1 cellular context compared by ENCODE assay signal in the genomic region with DNA sequence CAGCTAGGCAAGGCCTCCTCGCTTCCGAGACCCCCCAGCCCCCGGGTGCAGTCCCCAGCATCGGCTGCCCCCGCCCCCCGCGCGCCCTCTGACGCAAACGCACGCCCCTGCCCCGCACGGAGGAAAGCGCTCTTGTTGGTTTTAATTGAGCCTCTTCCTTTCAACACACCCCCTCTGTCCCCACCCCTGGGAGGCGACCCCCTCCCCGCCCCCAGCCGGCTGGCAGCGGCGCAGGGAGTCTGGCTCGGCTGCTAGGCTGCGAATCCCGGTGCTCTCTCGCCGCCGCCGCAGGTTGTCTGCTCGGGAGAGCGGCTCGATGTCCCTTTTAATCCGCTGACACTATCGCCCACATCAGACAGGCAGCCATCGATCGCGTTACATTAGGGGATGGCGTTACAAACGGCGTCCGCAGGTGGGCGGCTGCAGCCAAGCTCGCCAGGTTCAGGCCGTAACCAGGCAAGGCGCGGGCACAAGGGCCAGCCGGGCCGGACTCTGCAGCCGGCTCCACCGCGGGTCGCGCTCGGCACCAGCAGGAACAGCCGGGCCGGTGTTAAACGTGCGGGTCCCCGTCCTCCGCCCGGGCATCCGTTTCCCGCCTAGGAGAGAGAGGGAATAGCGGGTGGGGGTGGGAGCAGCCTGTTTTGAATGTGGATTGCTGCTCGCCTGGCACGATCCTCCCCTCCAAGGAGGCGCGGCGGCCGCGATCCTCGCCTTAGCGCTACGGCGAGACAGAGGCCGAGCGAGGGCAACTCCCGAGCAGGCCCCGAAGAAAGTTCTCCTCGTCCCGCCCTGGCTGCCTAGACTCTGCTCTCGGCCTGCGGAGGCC.
TF ChIP-seq lines count a peak whose summit lies in the region.

No MANE protein-coding gene starts in this region.

TF ChIP-seq in HepG2, 621 proteins besides CTCF, POLR2A, EP300 and RAD21 (continued from another document and continues in another):
- no peak for TF ChIP-seq RARG (CRISPR knock-in tag; IDR thresholded peaks at IDR 0.05; ENCODE audit: low read depth)
- TF ChIP-seq MIER2 (CRISPR knock-in tag; IDR thresholded peaks at IDR 0.05): no peak
- no peak for TF ChIP-seq ZNF263 (CRISPR knock-in tag; IDR thresholded peaks at IDR 0.05)
- TF ChIP-seq, protein P1, sequence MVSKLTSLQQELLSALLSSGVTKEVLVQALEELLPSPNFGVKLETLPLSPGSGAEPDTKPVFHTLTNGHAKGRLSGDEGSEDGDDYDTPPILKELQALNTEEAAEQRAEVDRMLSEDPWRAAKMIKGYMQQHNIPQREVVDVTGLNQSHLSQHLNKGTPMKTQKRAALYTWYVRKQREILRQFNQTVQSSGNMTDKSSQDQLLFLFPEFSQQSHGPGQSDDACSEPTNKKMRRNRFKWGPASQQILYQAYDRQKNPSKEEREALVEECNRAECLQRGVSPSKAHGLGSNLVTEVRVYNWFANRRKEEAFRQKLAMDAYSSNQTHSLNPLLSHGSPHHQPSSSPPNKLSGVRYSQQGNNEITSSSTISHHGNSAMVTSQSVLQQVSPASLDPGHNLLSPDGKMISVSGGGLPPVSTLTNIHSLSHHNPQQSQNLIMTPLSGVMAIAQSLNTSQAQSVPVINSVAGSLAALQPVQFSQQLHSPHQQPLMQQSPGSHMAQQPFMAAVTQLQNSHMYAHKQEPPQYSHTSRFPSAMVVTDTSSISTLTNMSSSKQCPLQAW (CRISPR knock-in tag; IDR thresholded peaks at IDR 0.05): no peak
- TF ChIP-seq ZFP90 (CRISPR knock-in tag; IDR thresholded peaks at IDR 0.05; ENCODE audit: borderline replicate concordance): 0 out of 2 replicates have a peak, but pooled peaks have one; percentile 29
- TF ChIP-seq TBX3 (IDR thresholded peaks at IDR 0.05; ENCODE audit: borderline replicate concordance): no peak
- TF ChIP-seq SSRP1 (CRISPR knock-in tag; IDR thresholded peaks at IDR 0.05): no peak
- TF ChIP-seq ZNF33B (CRISPR knock-in tag; IDR thresholded peaks at IDR 0.05): no peak
- peak; percentile 38; the same call in 1 of the 2 replicates for TF ChIP-seq ZNF460 (CRISPR knock-in tag; IDR thresholded peaks at IDR 0.05; ENCODE audit: borderline replicate concordance)
- TF ChIP-seq, protein P2, sequence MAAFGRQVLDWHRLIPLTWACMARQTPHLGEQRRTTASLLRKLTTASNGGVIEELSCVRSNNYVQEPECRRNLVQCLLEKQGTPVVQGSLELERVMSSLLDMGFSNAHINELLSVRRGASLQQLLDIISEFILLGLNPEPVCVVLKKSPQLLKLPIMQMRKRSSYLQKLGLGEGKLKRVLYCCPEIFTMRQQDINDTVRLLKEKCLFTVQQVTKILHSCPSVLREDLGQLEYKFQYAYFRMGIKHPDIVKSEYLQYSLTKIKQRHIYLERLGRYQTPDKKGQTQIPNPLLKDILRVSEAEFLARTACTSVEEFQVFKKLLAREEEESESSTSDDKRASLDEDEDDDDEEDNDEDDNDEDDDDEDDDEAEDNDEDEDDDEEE (CRISPR knock-in tag; IDR thresholded peaks at IDR 0.05): no peak
- 0 out of 2 replicates have a peak, but pooled peaks have one; percentile 29 for TF ChIP-seq ZFP36L1 (CRISPR knock-in tag; IDR thresholded peaks at IDR 0.05)
- no peak for TF ChIP-seq HOXA7 (CRISPR knock-in tag; IDR thresholded peaks at IDR 0.05)
- TF ChIP-seq PITX1 (CRISPR knock-in tag; IDR thresholded peaks at IDR 0.05): peak; percentile 75
- no peak for TF ChIP-seq ZNF614 (CRISPR knock-in tag; IDR thresholded peaks at IDR 0.05; ENCODE audit: borderline replicate concordance)
- peak; percentile 39; the same call in 1 of the 2 replicates for TF ChIP-seq TARDBP (CRISPR knock-in tag; IDR thresholded peaks at IDR 0.05)
- TF ChIP-seq, protein P3, sequence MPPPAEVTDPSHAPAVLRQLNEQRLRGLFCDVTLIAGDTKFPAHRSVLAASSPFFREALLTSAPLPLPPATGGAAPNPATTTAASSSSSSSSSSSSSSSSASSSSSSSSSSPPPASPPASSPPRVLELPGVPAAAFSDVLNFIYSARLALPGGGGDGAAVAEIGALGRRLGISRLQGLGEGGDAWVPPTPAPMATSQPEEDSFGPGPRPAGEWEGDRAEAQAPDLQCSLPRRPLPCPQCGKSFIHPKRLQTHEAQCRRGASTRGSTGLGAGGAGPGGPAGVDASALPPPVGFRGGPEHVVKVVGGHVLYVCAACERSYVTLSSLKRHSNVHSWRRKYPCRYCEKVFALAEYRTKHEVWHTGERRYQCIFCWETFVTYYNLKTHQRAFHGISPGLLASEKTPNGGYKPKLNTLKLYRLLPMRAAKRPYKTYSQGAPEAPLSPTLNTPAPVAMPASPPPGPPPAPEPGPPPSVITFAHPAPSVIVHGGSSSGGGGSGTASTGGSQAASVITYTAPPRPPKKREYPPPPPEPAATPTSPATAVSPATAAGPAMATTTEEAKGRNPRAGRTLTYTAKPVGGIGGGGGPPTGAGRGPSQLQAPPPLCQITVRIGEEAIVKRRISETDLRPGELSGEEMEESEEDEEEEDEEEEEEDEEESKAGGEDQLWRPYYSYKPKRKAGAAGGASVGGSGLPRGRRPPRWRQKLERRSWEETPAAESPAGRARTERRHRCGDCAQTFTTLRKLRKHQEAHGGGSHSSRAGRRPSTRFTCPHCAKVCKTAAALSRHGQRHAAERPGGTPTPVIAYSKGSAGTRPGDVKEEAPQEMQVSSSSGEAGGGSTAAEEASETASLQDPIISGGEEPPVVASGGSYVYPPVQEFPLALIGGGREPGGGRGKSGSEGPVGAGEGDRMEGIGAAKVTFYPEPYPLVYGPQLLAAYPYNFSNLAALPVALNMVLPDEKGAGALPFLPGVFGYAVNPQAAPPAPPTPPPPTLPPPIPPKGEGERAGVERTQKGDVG (CRISPR knock-in tag; IDR thresholded peaks at IDR 0.05; ENCODE audit: borderline replicate concordance): no peak; the same call in 1 of the 2 replicates
- TF ChIP-seq ISL2 (CRISPR knock-in tag; IDR thresholded peaks at IDR 0.05): no peak
- TF ChIP-seq HOXA3 (CRISPR knock-in tag; IDR thresholded peaks at IDR 0.05): no peak
- no peak for TF ChIP-seq DPF2 (CRISPR knock-in tag; IDR thresholded peaks at IDR 0.05; ENCODE audit: borderline replicate concordance, low read depth)
- no peak for TF ChIP-seq SIX1 (CRISPR knock-in tag; IDR thresholded peaks at IDR 0.05; ENCODE audit: borderline replicate concordance)
- TF ChIP-seq PHF21A (CRISPR knock-in tag; IDR thresholded peaks at IDR 0.05): no peak
- TF ChIP-seq, protein P4, sequence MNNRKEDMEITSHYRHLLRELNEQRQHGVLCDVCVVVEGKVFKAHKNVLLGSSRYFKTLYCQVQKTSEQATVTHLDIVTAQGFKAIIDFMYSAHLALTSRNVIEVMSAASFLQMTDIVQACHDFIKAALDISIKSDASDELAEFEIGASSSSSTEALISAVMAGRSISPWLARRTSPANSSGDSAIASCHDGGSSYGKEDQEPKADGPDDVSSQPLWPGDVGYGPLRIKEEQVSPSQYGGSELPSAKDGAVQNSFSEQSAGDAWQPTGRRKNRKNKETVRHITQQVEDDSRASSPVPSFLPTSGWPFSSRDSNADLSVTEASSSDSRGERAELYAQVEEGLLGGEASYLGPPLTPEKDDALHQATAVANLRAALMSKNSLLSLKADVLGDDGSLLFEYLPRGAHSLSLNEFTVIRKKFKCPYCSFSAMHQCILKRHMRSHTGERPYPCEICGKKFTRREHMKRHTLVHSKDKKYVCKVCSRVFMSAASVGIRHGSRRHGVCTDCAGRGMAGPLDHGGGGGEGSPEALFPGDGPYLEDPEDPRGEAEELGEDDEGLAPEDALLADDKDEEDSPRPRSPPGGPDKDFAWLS (CRISPR knock-in tag; IDR thresholded peaks at IDR 0.05; ENCODE audit: borderline replicate concordance): no peak
- no peak for TF ChIP-seq ZNF839 (CRISPR knock-in tag; IDR thresholded peaks at IDR 0.05; ENCODE audit: borderline replicate concordance)
- TF ChIP-seq ZNF335 (CRISPR knock-in tag; IDR thresholded peaks at IDR 0.05): no peak
- no peak for TF ChIP-seq RELA (CRISPR knock-in tag; IDR thresholded peaks at IDR 0.05)
- TF ChIP-seq, protein P5, sequence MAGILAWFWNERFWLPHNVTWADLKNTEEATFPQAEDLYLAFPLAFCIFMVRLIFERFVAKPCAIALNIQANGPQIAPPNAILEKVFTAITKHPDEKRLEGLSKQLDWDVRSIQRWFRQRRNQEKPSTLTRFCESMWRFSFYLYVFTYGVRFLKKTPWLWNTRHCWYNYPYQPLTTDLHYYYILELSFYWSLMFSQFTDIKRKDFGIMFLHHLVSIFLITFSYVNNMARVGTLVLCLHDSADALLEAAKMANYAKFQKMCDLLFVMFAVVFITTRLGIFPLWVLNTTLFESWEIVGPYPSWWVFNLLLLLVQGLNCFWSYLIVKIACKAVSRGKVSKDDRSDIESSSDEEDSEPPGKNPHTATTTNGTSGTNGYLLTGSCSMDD (CRISPR knock-in tag; IDR thresholded peaks at IDR 0.05): no peak
- no peak for TF ChIP-seq JUN (CRISPR knock-in tag; IDR thresholded peaks at IDR 0.05)
- TF ChIP-seq ZNF354B (CRISPR knock-in tag; IDR thresholded peaks at IDR 0.05): 0 out of 2 replicates have a peak, but pooled peaks have one; percentile 43
- TF ChIP-seq ZNF598 (CRISPR knock-in tag; IDR thresholded peaks at IDR 0.05; ENCODE audit: borderline replicate concordance): 0 out of 2 replicates have a peak, but pooled peaks have one; percentile 22
- TF ChIP-seq BORCS8-MEF2B (CRISPR knock-in tag; IDR thresholded peaks at IDR 0.05): peak; percentile 40; the same call in 1 of the 2 replicates
- no peak for TF ChIP-seq ZSCAN30 (CRISPR knock-in tag; IDR thresholded peaks at IDR 0.05)
- TF ChIP-seq, protein P6, sequence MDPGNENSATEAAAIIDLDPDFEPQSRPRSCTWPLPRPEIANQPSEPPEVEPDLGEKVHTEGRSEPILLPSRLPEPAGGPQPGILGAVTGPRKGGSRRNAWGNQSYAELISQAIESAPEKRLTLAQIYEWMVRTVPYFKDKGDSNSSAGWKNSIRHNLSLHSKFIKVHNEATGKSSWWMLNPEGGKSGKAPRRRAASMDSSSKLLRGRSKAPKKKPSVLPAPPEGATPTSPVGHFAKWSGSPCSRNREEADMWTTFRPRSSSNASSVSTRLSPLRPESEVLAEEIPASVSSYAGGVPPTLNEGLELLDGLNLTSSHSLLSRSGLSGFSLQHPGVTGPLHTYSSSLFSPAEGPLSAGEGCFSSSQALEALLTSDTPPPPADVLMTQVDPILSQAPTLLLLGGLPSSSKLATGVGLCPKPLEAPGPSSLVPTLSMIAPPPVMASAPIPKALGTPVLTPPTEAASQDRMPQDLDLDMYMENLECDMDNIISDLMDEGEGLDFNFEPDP (CRISPR knock-in tag; conservative IDR thresholded peaks at IDR 0.05): no peak
- TF ChIP-seq ZNF543 (CRISPR knock-in tag; IDR thresholded peaks at IDR 0.05): 0 out of 2 replicates have a peak, but pooled peaks have one; percentile 46
- TF ChIP-seq NFE2 (CRISPR knock-in tag; IDR thresholded peaks at IDR 0.05): no peak
- no peak for TF ChIP-seq CCAR2 (optimal IDR thresholded peaks at IDR 0.05; ENCODE audit: low read depth, low read length)
- 0 out of 2 replicates have a peak, but pooled peaks have one; percentile 61 for TF ChIP-seq EED (CRISPR knock-in tag; IDR thresholded peaks at IDR 0.05)
- TF ChIP-seq, protein P7, sequence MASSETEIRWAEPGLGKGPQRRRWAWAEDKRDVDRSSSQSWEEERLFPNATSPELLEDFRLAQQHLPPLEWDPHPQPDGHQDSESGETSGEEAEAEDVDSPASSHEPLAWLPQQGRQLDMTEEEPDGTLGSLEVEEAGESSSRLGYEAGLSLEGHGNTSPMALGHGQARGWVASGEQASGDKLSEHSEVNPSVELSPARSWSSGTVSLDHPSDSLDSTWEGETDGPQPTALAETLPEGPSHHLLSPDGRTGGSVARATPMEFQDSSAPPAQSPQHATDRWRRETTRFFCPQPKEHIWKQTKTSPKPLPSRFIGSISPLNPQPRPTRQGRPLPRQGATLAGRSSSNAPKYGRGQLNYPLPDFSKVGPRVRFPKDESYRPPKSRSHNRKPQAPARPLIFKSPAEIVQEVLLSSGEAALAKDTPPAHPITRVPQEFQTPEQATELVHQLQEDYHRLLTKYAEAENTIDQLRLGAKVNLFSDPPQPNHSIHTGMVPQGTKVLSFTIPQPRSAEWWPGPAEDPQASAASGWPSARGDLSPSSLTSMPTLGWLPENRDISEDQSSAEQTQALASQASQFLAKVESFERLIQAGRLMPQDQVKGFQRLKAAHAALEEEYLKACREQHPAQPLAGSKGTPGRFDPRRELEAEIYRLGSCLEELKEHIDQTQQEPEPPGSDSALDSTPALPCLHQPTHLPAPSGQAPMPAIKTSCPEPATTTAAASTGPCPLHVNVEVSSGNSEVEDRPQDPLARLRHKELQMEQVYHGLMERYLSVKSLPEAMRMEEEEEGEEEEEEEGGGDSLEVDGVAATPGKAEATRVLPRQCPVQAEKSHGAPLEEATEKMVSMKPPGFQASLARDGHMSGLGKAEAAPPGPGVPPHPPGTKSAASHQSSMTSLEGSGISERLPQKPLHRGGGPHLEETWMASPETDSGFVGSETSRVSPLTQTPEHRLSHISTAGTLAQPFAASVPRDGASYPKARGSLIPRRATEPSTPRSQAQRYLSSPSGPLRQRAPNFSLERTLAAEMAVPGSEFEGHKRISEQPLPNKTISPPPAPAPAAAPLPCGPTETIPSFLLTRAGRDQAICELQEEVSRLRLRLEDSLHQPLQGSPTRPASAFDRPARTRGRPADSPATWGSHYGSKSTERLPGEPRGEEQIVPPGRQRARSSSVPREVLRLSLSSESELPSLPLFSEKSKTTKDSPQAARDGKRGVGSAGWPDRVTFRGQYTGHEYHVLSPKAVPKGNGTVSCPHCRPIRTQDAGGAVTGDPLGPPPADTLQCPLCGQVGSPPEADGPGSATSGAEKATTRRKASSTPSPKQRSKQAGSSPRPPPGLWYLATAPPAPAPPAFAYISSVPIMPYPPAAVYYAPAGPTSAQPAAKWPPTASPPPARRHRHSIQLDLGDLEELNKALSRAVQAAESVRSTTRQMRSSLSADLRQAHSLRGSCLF (CRISPR knock-in tag; IDR thresholded peaks at IDR 0.05; ENCODE audit: borderline replicate concordance): no peak
- no peak for TF ChIP-seq NFE2L2 (IDR thresholded peaks at IDR 0.05; ENCODE audit: low read length)
- TF ChIP-seq, protein P8, sequence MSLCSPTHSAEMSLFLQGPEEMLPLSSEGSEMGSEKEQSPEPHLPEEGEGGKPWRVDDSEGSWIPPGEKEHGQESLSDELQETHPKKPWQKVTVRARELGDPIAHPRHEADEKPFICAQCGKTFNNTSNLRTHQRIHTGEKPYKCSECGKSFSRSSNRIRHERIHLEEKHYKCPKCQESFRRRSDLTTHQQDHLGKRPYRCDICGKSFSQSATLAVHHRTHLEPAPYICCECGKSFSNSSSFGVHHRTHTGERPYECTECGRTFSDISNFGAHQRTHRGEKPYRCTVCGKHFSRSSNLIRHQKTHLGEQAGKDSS (CRISPR knock-in tag; IDR thresholded peaks at IDR 0.05; ENCODE audit: borderline replicate concordance, low read depth): no peak
- no peak for TF ChIP-seq ZNF775 (CRISPR knock-in tag; IDR thresholded peaks at IDR 0.05; ENCODE audit: borderline replicate concordance)
- TF ChIP-seq GPN1 (CRISPR knock-in tag; IDR thresholded peaks at IDR 0.05; ENCODE audit: borderline replicate concordance): no peak
- 0 out of 2 replicates have a peak, but pooled peaks have one; percentile 77 for TF ChIP-seq ZNF616 (CRISPR knock-in tag; IDR thresholded peaks at IDR 0.05; ENCODE audit: low read depth)
- TF ChIP-seq ELF4 (CRISPR knock-in tag; IDR thresholded peaks at IDR 0.05; ENCODE audit: borderline replicate concordance): no peak
- TF ChIP-seq SUZ12 (IDR thresholded peaks at IDR 0.05; ENCODE audit: low read depth, low read length): no peak
- no peak for TF ChIP-seq ZNF260 (CRISPR knock-in tag; IDR thresholded peaks at IDR 0.05; ENCODE audit: borderline replicate concordance, low read depth)
